ENCODE assay signal across 17 cellular contexts in the genomic region with DNA sequence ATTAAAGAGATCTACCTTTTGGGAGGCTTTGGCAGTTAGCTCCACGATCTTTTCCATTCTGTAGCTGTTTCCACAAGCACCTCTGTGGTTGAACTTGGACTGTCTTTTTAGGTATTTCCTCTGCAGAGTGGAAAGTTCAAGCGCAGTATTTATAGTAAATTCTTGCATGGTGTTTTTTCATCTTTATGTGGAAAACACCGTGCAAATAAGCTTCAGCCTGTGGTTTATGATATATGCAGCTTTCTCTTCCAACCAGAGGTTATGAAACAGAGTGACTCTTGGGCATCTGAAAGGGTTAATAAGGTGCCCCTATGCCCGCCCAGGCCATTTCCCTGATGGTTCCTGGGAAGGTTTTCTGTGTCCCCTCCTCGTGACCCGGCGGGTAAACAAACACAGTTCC. TPM values are rescaled to one million over a fixed set of nuclear protein-coding genes. Genes with fewer than 3 reads are reported as not detected.
DNase-seq lines count a peak whose midpoint lies in the region; ATAC-seq and TF ChIP-seq lines count a peak whose summit lies in the region.
"Had no signal": no experiment of that assay in that cellular context is flagged by ENCODE, and none has a peak within 500 bp of the region (broad histone marks: within the 10 kb centered on the region; RNA-seq: fewer than 3 reads in every experiment).

No MANE protein-coding gene starts in this region.

- H3K27ac Mint-ChIP-seq in chondrocyte (ENCODE audit: unreplicated experiment): peak overlapping the region; percentile 95
- peak overlapping the region; percentile 87 for H3K27ac Mint-ChIP-seq in osteocyte (ENCODE audit: unreplicated experiment)
- H3K27ac Mint-ChIP-seq in stimulated activated effector memory CD8-positive, alpha-beta T cell treated with anti-CD3 and anti-CD28 coated beads, Interleukin-12 subunit alpha, Interleukin-12 subunit beta, amount 100 ng/mL, for 72 hours: no peak overlapping the region
- H3K27ac Mint-ChIP-seq: naive thymus-derived CD4-positive, alpha-beta T cell had no signal

- H3K4me3 Mint-ChIP-seq in chondrocyte (ENCODE audit: unreplicated experiment) (no peak overlapping the region), osteocyte (ENCODE audit: unreplicated experiment) (no peak overlapping the region)
- no peak overlapping the region for H3K4me3 Mint-ChIP-seq in stimulated activated effector memory CD8-positive, alpha-beta T cell treated with anti-CD3 and anti-CD28 coated beads, Interleukin-12 subunit alpha, Interleukin-12 subunit beta, amount 100 ng/mL, for 72 hours
- H3K4me3 Mint-ChIP-seq: central memory CD8-positive, alpha-beta T cell; naive thymus-derived CD4-positive, alpha-beta T cell had no signal

- H3K27me3 Mint-ChIP-seq in chondrocyte (ENCODE audit: low read depth) (no peaks in the 10 kb centered on the region), osteocyte (ENCODE audit: unreplicated experiment) (no peaks in the 10 kb centered on the region)

- DNase-seq in chondrocyte (ENCODE audit: low spot score) (no peak), osteocyte (ENCODE audit: extremely low spot score, unreplicated experiment) (no peak), NCI-H2171 treated with DMSO at 0.1 percent for 48 hours (lab: John Stamatoyannopoulos, UW) (no peak)
- DNase-seq in stimulated activated effector memory CD8-positive, alpha-beta T cell treated with anti-CD3 and anti-CD28 coated beads, Interleukin-12 subunit alpha, Interleukin-12 subunit beta, amount 100 ng/mL, for 72 hours (ENCODE audit: low spot score in 2 of 2): no peak
- DNase-seq: activated CD4-positive, CD25-positive, alpha-beta regulatory T cell; activated CD8-positive, alpha-beta memory T cell treated with anti-CD3 and anti-CD28 coated beads, Interleukin-2, amount 50 U/mL, for 48 hours; activated naive CD4-positive, alpha-beta T cell treated with anti-CD3 and anti-CD28 coated beads, Interleukin-2, amount 50 U/mL, for 16 hours; naive thymus-derived CD4-positive, alpha-beta T cell; stimulated activated CD4-positive, alpha-beta T cell treated with anti-CD3 and anti-CD28 coated beads, Interleukin-2, amount 100 ng/mL, for 24 hours had no signal

- peaks cover 91% of the 10 kb centered on the region for H3K4me1 Mint-ChIP-seq in chondrocyte (ENCODE audit: low read depth)
- peaks cover 78% of the 10 kb centered on the region for H3K4me1 Mint-ChIP-seq in osteocyte (ENCODE audit: unreplicated experiment)
- no peaks in the 10 kb centered on the region for H3K4me1 Mint-ChIP-seq in stimulated activated effector memory CD8-positive, alpha-beta T cell treated with anti-CD3 and anti-CD28 coated beads, Interleukin-12 subunit alpha, Interleukin-12 subunit beta, amount 100 ng/mL, for 72 hours
- H3K4me1 Mint-ChIP-seq: central memory CD8-positive, alpha-beta T cell; naive thymus-derived CD4-positive, alpha-beta T cell had no signal

- TF ChIP-seq CTCF in chondrocyte (IDR thresholded peaks at IDR 0.05) (no peak), osteocyte (IDR thresholded peaks at IDR 0.05) (no peak)

- H3K36me3 Mint-ChIP-seq in chondrocyte (ENCODE audit: low read depth) (peaks cover 10% of the 10 kb centered on the region), osteocyte (ENCODE audit: unreplicated experiment) (peaks cover 29% of the 10 kb centered on the region)
- H3K36me3 Mint-ChIP-seq in stimulated activated effector memory CD8-positive, alpha-beta T cell treated with anti-CD3 and anti-CD28 coated beads, Interleukin-12 subunit alpha, Interleukin-12 subunit beta, amount 100 ng/mL, for 72 hours: no peaks in the 10 kb centered on the region
- H3K36me3 Mint-ChIP-seq: naive thymus-derived CD4-positive, alpha-beta T cell had no signal

- ATAC-seq in GM19351 (IDR thresholded peaks at IDR 0.05; ENCODE audit: unreplicated experiment) (peak; percentile 69), HG02870 (IDR thresholded peaks at IDR 0.05; ENCODE audit: unreplicated experiment) (peak; percentile 44), HG02610 (IDR thresholded peaks at IDR 0.05; ENCODE audit: unreplicated experiment) (no peak)
- no peak for ATAC-seq in stimulated activated effector memory CD8-positive, alpha-beta T cell treated with anti-CD3 and anti-CD28 coated beads, Interleukin-12 subunit alpha, Interleukin-12 subunit beta, amount 100 ng/mL, for 72 hours
- ATAC-seq: naive thymus-derived CD4-positive, alpha-beta T cell had no signal

- H3K9me3 Mint-ChIP-seq in chondrocyte (ENCODE audit: low read depth) (no peaks in the 10 kb centered on the region), osteocyte (ENCODE audit: unreplicated experiment) (no peaks in the 10 kb centered on the region)
- H3K9me3 Mint-ChIP-seq in stimulated activated effector memory CD8-positive, alpha-beta T cell treated with anti-CD3 and anti-CD28 coated beads, Interleukin-12 subunit alpha, Interleukin-12 subunit beta, amount 100 ng/mL, for 72 hours: no peaks in the 10 kb centered on the region
- H3K9me3 Mint-ChIP-seq: central memory CD8-positive, alpha-beta T cell; naive thymus-derived CD4-positive, alpha-beta T cell had no signal

RNA-seq across cellular contexts. Expression of gene RNF113B, which starts 39.6 kb away (rescaled TPM):
- total RNA-seq in chondrocyte (not detected in 3 replicates), osteocyte (not detected in 2 replicates)
- total RNA-seq: epithelial cell of proximal tubule; HT1080; MCF 10A; naive thymus-derived CD4-positive, alpha-beta T cell; right atrium auricular region had no signal

Comparison
In these comparisons a context has a peak if more than half of its experiments do, and no peak if none do; other contexts are left out.
1. ATAC-seq: peak in GM19351 (single experiment) and HG02870 (single experiment); none in HG02610 (single experiment) and stimulated activated effector memory CD8-positive, alpha-beta T cell treated with anti-CD3 and anti-CD28 coated beads, Interleukin-12 subunit alpha, Interleukin-12 subunit beta, amount 100 ng/mL, for 72 hours (single experiment).